In genomic region chr2:43100362-43100882, GRCh38 we compare ENCODE assay signal across 10 cellular contexts.
DNase-seq lines count a peak whose midpoint lies in the region; ATAC-seq and TF ChIP-seq lines count a peak whose summit lies in the region.
"Had no signal": no experiment of that assay in that cellular context is flagged by ENCODE, and none has a peak within 500 bp of the region (broad histone marks: within the 10 kb centered on the region; RNA-seq: fewer than 3 reads in every experiment).

No MANE protein-coding gene starts in this region.

- H2AFZ ChIP-seq in neuronal stem cell (ENCODE audit: low read length) = peak overlapping the region; percentile 83

- peak overlapping the region; percentile 29 for H3K18ac ChIP-seq in neuronal stem cell (ENCODE audit: low read length)

- no peak overlapping the region for H4K91ac ChIP-seq in neuronal stem cell (ENCODE audit: low read depth, low read length, poor library complexity)

- ATAC-seq in HG02623 (IDR thresholded peaks at IDR 0.05; ENCODE audit: unreplicated experiment) = no peak

- H3K36me3 ChIP-seq in endodermal cell (ENCODE audit: control insufficient read depth, insufficient read depth, low read length) (no peaks in the 10 kb centered on the region), neuronal stem cell (replicated peaks in 1 of 2; ENCODE audit: control insufficient read depth in 2 of 2, insufficient read depth in 2 of 2, low read length in 2 of 2) (no peaks in the 10 kb centered on the region)

- peak; percentile 3 for DNase-seq in NCI-H524 treated with DMSO at 0.1 percent for 48 hours (lab: John Stamatoyannopoulos, UW)
- DNase-seq in NCI-H524 (lab: John Stamatoyannopoulos, UW) = no peak
- DNase-seq in endodermal cell = no peak
- no peak for DNase-seq in neuronal stem cell (ENCODE audit: low spot score)
- DNase-seq in type B pancreatic cell (ENCODE audit: extremely low spot score, unreplicated experiment) = no peak
- no peak for DNase-seq in posterior vena cava (ENCODE audit: low spot score)
- no peak for DNase-seq in HT-29 (ENCODE audit: low spot score)
- DNase-seq: stimulated activated CD4-positive, alpha-beta T cell treated with anti-CD3 and anti-CD28 coated beads, Interleukin-4, amount 100 ng/mL, for 1 hour; T1000 had no signal

- no peak overlapping the region for H3K23ac ChIP-seq in neuronal stem cell (ENCODE audit: low read depth, low read length, poor library complexity)

- peaks cover 8% of the 10 kb centered on the region for H3K9me3 ChIP-seq in endodermal cell (ENCODE audit: control insufficient read depth, low read length)
- peaks cover 5 to 19% of the 10 kb centered on the region in 2 donors for H3K9me3 ChIP-seq in neuronal stem cell (replicated peaks in 1 of 2; ENCODE audit: control insufficient read depth in 2 of 2, insufficient read depth in 1 of 2, low read depth in 1 of 2, low read length in 2 of 2)

- H2BK12ac ChIP-seq in neuronal stem cell (ENCODE audit: low read length) = no peak overlapping the region

- H3K79me1 ChIP-seq in neuronal stem cell (ENCODE audit: low read depth, low read length) = no peaks in the 10 kb centered on the region

- H2BK15ac ChIP-seq in neuronal stem cell (ENCODE audit: low read length) = no peak overlapping the region

- H2AK5ac ChIP-seq in neuronal stem cell (ENCODE audit: low read depth, low read length) = no peak overlapping the region

- H3K9me3 Mint-ChIP-seq in endodermal cell (no peaks in the 10 kb centered on the region), type B pancreatic cell (no peaks in the 10 kb centered on the region)

- H3K4me1 ChIP-seq in endodermal cell (ENCODE audit: control insufficient read depth, insufficient read depth, low read length) = peaks cover 4% of the 10 kb centered on the region
- peaks cover 14 to 31% of the 10 kb centered on the region in 2 donors for H3K4me1 ChIP-seq in neuronal stem cell (ENCODE audit: control insufficient read depth in 2 of 2, insufficient read depth in 1 of 2, low read depth in 1 of 2, low read length in 2 of 2)

- H3K4me1 Mint-ChIP-seq in endodermal cell (no peaks in the 10 kb centered on the region), type B pancreatic cell (ENCODE audit: unreplicated experiment) (peaks cover 27% of the 10 kb centered on the region)

- peak overlapping the region; percentile 19 for H3K4me2 ChIP-seq in neuronal stem cell (ENCODE audit: insufficient read depth, low read length, poor library complexity, severe bottlenecking)

- intact Hi-C loops in posterior vena cava (cut with DNase I) = loop anchor here in 1 of 2 donors (10.0 kb wide), 1 partner anchor 126 kb away; no protein-coding TSS in a partner anchor

- H3K27ac ChIP-seq in endodermal cell (ENCODE audit: low read depth, low read length) (peak overlapping the region; percentile 98), neuronal stem cell (replicated peaks; ENCODE audit: low read length) (peak overlapping the region; percentile 97)

- H3K27ac Mint-ChIP-seq in endodermal cell (no peak overlapping the region), type B pancreatic cell (no peak overlapping the region)

- H3K4me3 Mint-ChIP-seq in endodermal cell (peak overlapping the region; percentile 49), type B pancreatic cell (peak overlapping the region; percentile 69)

- H3K14ac ChIP-seq in neuronal stem cell (ENCODE audit: low read length) = no peak overlapping the region

- no peak overlapping the region for H3K4ac ChIP-seq in neuronal stem cell (ENCODE audit: low read length)

- H3K9ac ChIP-seq in endodermal cell (ENCODE audit: extremely low read depth, low read length, poor library complexity, severe bottlenecking) (no peak overlapping the region), neuronal stem cell (ENCODE audit: low read depth, low read length, poor library complexity) (no peak overlapping the region)

- WGBS in endodermal cell (ENCODE audit: insufficient coverage in 1 of 2, insufficient read length in 1 of 2), 2 experiments = 37 to 40% methylated on average over 11 to 20 of the region's 21 CpGs
- no CpG with 5 or more reads among the region's 21 CpGs for WGBS in neuronal stem cell (ENCODE audit: extremely low coverage in 2 of 2, insufficient read length in 2 of 2, insufficient replicate concordance in 1 of 2), 2 donors

- no peaks in the 10 kb centered on the region for H3K36me3 Mint-ChIP-seq in endodermal cell (ENCODE audit: low read depth)
- peaks cover 14% of the 10 kb centered on the region for H3K36me3 Mint-ChIP-seq in type B pancreatic cell

- no peak overlapping the region for H2BK120ac ChIP-seq in neuronal stem cell (ENCODE audit: low read depth, low read length)

- H3K27me3 Mint-ChIP-seq in endodermal cell (ENCODE audit: insufficient read depth) = peaks cover 24% of the 10 kb centered on the region
- H3K27me3 Mint-ChIP-seq in type B pancreatic cell = no peaks in the 10 kb centered on the region

- H3K4me3 ChIP-seq in endodermal cell (ENCODE audit: low read length) (no peak overlapping the region), neuronal stem cell (ENCODE audit: low read length in 2 of 2) (peak overlapping the region in 1 of 2 donors; percentile 0)

- no peak for TF ChIP-seq CTCF in endodermal cell (conservative IDR thresholded peaks at IDR 0.05)
- no peak for TF ChIP-seq CTCF in type B pancreatic cell (conservative IDR thresholded peaks at IDR 0.05)

- H4K8ac ChIP-seq in neuronal stem cell (ENCODE audit: low read depth, low read length) = no peak overlapping the region

- no peak overlapping the region for H2BK5ac ChIP-seq in neuronal stem cell (ENCODE audit: low read length)

- H3K27me3 ChIP-seq in endodermal cell (ENCODE audit: control insufficient read depth, insufficient read depth, low read length, poor library complexity, severe bottlenecking) = peaks cover 10% of the 10 kb centered on the region
- no peaks in the 10 kb centered on the region for H3K27me3 ChIP-seq in neuronal stem cell (ENCODE audit: control insufficient read depth in 3 of 3, insufficient read depth in 3 of 3, low read depth in 1 of 3, low read length in 3 of 3)
